ENCODE assay signal across 14 cellular contexts in genomic region chr16:15482748-15483118, GRCh38. TPM values are rescaled to one million over a fixed set of nuclear protein-coding genes. Genes with fewer than 3 reads are reported as not detected.
DNase-seq lines count a peak whose midpoint lies in the region; ATAC-seq, FAIRE-seq and TF ChIP-seq lines count a peak whose summit lies in the region.
"Had no signal": no experiment of that assay in that cellular context is flagged by ENCODE, and none has a peak within 500 bp of the region (broad histone marks: within the 10 kb centered on the region; RNA-seq: fewer than 3 reads in every experiment).

No MANE protein-coding gene starts in this region.

- no peaks in the 10 kb centered on the region for H3K27me3 ChIP-seq in HepG2 (ENCODE audit: control insufficient read depth in 1 of 2, insufficient read depth in 2 of 2, low read length in 2 of 2)

- no peak for TF ChIP-seq RAD21 in HepG2 (CRISPR knock-in tag; IDR thresholded peaks at IDR 0.05)

- POLR2A ChIA-PET in HepG2 (lab: Yijun Ruan, JAX) = interaction anchor here (1.0 kb wide), 2 partner anchors 9 to 160 kb away, joined by 3 to 4 read pairs; partner anchors contain the start of gene MARF1
- POLR2A ChIA-PET in naive thymus-derived CD8-positive, alpha-beta T cell (lab: Charles Lee) = no interaction called here

- WGBS in HepG2 (ENCODE audit: low lambda C conversion rate) = 93% methylated on average over 6 of the region's 6 CpGs

- CTCF ChIA-PET in HepG2 (lab: Yijun Ruan, JAX; ENCODE audit: low intra/inter-chr PET ratio, low total read pairs) = interaction anchor here (1.2 kb wide), 1 partner anchor 68 kb away, joined by 4 read pairs; no protein-coding TSS in a partner anchor

- peak overlapping the region; percentile 38 for H3K4me2 ChIP-seq in HepG2 (ENCODE audit: low read depth, low read length)
- H3K4me2 ChIP-seq: SK-N-SH had no signal

- peaks cover 58% of the 10 kb centered on the region for H3K4me1 Mint-ChIP-seq in stimulated activated naive CD8-positive, alpha-beta T cell treated with anti-CD3 and anti-CD28 coated beads, Interleukin-15, Interleukin-2, amounts not matched to agents 100 ng/mL and 50 ng/mL, for 24 hours (ENCODE audit: low read depth)
- peaks cover 22% of the 10 kb centered on the region for H3K4me1 Mint-ChIP-seq in stimulated activated naive CD8-positive, alpha-beta T cell treated with anti-CD3 and anti-CD28 coated beads, Interleukin-15, amount 100 ng/mL, for 72 hours
- peaks cover 50% of the 10 kb centered on the region for H3K4me1 Mint-ChIP-seq in activated naive CD8-positive, alpha-beta T cell treated with anti-CD3 and anti-CD28 coated beads, Interleukin-2, amount 50 U/mL, for 24 hours
- peaks cover 0 to 12% (median under 1%) of the 10 kb centered on the region in 4 donors for H3K4me1 Mint-ChIP-seq in naive thymus-derived CD8-positive, alpha-beta T cell

- no peak for ATAC-seq in stimulated activated naive CD8-positive, alpha-beta T cell treated with anti-CD3 and anti-CD28 coated beads, Interleukin-15, amount 100 ng/mL, for 72 hours
- no peak for ATAC-seq in activated naive CD8-positive, alpha-beta T cell treated with anti-CD3 and anti-CD28 coated beads, Interleukin-2, amount 50 U/mL, for 24 hours
- ATAC-seq in HepG2 = no peak
- no peak for ATAC-seq in naive thymus-derived CD8-positive, alpha-beta T cell

- H3K36me3 Mint-ChIP-seq in stimulated activated naive CD8-positive, alpha-beta T cell treated with anti-CD3 and anti-CD28 coated beads, Interleukin-15, Interleukin-2, amounts not matched to agents 100 ng/mL and 50 ng/mL, for 24 hours (ENCODE audit: low read depth) = peaks cover 39% of the 10 kb centered on the region
- peaks cover 38% of the 10 kb centered on the region for H3K36me3 Mint-ChIP-seq in activated naive CD8-positive, alpha-beta T cell treated with anti-CD3 and anti-CD28 coated beads, Interleukin-2, amount 50 U/mL, for 24 hours (ENCODE audit: low read depth)
- H3K36me3 Mint-ChIP-seq in naive thymus-derived CD8-positive, alpha-beta T cell = no peaks in the 10 kb centered on the region
- H3K36me3 Mint-ChIP-seq: CD14-positive monocyte had no signal

- BruUV-seq in HepG2 (replicated peaks; lab: Mats Ljungman, UMichigan) = no TSS peak

- H4K20me1 ChIP-seq in HepG2 (ENCODE audit: insufficient read depth, low read length) = no peaks in the 10 kb centered on the region

- no peak overlapping the region for H2AFZ ChIP-seq in HepG2 (ENCODE audit: low read length)

- in situ Hi-C loops in HepG2 (cut with HindIII; ENCODE audit: extremely low pct_ligation_motif_present, low pct_unique_long_range_greater_than_20kb) = no loop called here

- no peaks in the 10 kb centered on the region for H3K36me3 ChIP-seq in HepG2 (replicated peaks in 1 of 2; ENCODE audit: control insufficient read depth in 1 of 2, insufficient read depth in 2 of 2, low read length in 2 of 2)

- H3K27ac ChIP-seq in HepG2 (ENCODE audit: extremely low read length, insufficient read depth, low read length) = peak overlapping the region; percentile 26

- H3K27me3 Mint-ChIP-seq in stimulated activated naive CD8-positive, alpha-beta T cell treated with anti-CD3 and anti-CD28 coated beads, Interleukin-15, Interleukin-2, amounts not matched to agents 100 ng/mL and 50 ng/mL, for 24 hours = no peaks in the 10 kb centered on the region
- no peaks in the 10 kb centered on the region for H3K27me3 Mint-ChIP-seq in stimulated activated naive CD8-positive, alpha-beta T cell treated with anti-CD3 and anti-CD28 coated beads, Interleukin-15, amount 100 ng/mL, for 72 hours
- no peaks in the 10 kb centered on the region for H3K27me3 Mint-ChIP-seq in activated naive CD8-positive, alpha-beta T cell treated with anti-CD3 and anti-CD28 coated beads, Interleukin-2, amount 50 U/mL, for 24 hours
- H3K27me3 Mint-ChIP-seq in naive thymus-derived CD8-positive, alpha-beta T cell = no peaks in the 10 kb centered on the region

- no peak for DNase-seq in stimulated activated naive CD8-positive, alpha-beta T cell treated with anti-CD3 and anti-CD28 coated beads, Interleukin-15, amount 100 ng/mL, for 72 hours
- DNase-seq in activated naive CD8-positive, alpha-beta T cell treated with anti-CD3 and anti-CD28 coated beads, Interleukin-2, amount 50 U/mL, for 24 hours = no peak
- DNase-seq in HepG2 (ENCODE audit: low spot score) (no peak), NOMO-1 (lab: John Stamatoyannopoulos, UW; ENCODE audit: unreplicated experiment in 2 of 2) (no peak)
- no peak for DNase-seq in naive thymus-derived CD8-positive, alpha-beta T cell
- DNase-seq in activated CD4-positive, CD25-positive, alpha-beta regulatory T cell treated with anti-CD3 and anti-CD28 coated beads, Interleukin-2, amount 50 U/mL, for 72 hours = no peak
- DNase-seq in activated CD4-positive, CD25-positive, alpha-beta regulatory T cell (lab: John Stamatoyannopoulos, UW) = no peak
- DNase-seq: activated gamma-delta T cell treated with Interleukin-2 at 50 U/mL for 16 hours; cerebellar nuclear complex; effector CD4-positive, alpha-beta T cell; NCI-H1436 treated with DMSO at 0.1 percent for 48 hours had no signal

- H3K79me2 ChIP-seq in HepG2 (ENCODE audit: insufficient read depth, low read length) = no peaks in the 10 kb centered on the region

- H3K9me3 ChIP-seq in HepG2 (ENCODE audit: low read length) = no peaks in the 10 kb centered on the region
- H3K9me3 ChIP-seq: SK-N-SH had no signal

- H3K27ac Mint-ChIP-seq in stimulated activated naive CD8-positive, alpha-beta T cell treated with anti-CD3 and anti-CD28 coated beads, Interleukin-15, Interleukin-2, amounts not matched to agents 100 ng/mL and 50 ng/mL, for 24 hours = peak overlapping the region; percentile 76
- no peak overlapping the region for H3K27ac Mint-ChIP-seq in stimulated activated naive CD8-positive, alpha-beta T cell treated with anti-CD3 and anti-CD28 coated beads, Interleukin-15, amount 100 ng/mL, for 72 hours
- peak overlapping the region; percentile 77 for H3K27ac Mint-ChIP-seq in activated naive CD8-positive, alpha-beta T cell treated with anti-CD3 and anti-CD28 coated beads, Interleukin-2, amount 50 U/mL, for 24 hours
- H3K27ac Mint-ChIP-seq in naive thymus-derived CD8-positive, alpha-beta T cell = no peak overlapping the region

- no peak overlapping the region for H3K9ac ChIP-seq in HepG2 (ENCODE audit: insufficient read depth, low read depth, low read length)
- H3K9ac ChIP-seq: SK-N-SH had no signal

- H3K4me1 ChIP-seq in HepG2 (ENCODE audit: insufficient read depth, low read length) = peaks cover 33% of the 10 kb centered on the region

- TF ChIP-seq POLR2A in HepG2 (IDR thresholded peaks at IDR 0.05; ENCODE audit: insufficient read depth in 1 of 2, low read depth in 2 of 2, low read length in 2 of 2) = no peak

- no peak for TF ChIP-seq CTCF in HepG2 (CRISPR knock-in tag; IDR thresholded peaks at IDR 0.05)

- no peak overlapping the region; a peak in 1 of 6 replicates for H3K4me3 ChIP-seq in HepG2 (replicated peaks in 1 of 3; ENCODE audit: insufficient read depth in 1 of 3, low read depth in 2 of 3, low read length in 3 of 3)

- H3K9me3 Mint-ChIP-seq in stimulated activated naive CD8-positive, alpha-beta T cell treated with anti-CD3 and anti-CD28 coated beads, Interleukin-15, Interleukin-2, amounts not matched to agents 100 ng/mL and 50 ng/mL, for 24 hours = no peaks in the 10 kb centered on the region
- H3K9me3 Mint-ChIP-seq in stimulated activated naive CD8-positive, alpha-beta T cell treated with anti-CD3 and anti-CD28 coated beads, Interleukin-15, amount 100 ng/mL, for 72 hours = peaks cover 0 to under 1% of the 10 kb centered on the region in 2 donors
- peaks cover 5% of the 10 kb centered on the region for H3K9me3 Mint-ChIP-seq in activated naive CD8-positive, alpha-beta T cell treated with anti-CD3 and anti-CD28 coated beads, Interleukin-2, amount 50 U/mL, for 24 hours
- H3K9me3 Mint-ChIP-seq in naive thymus-derived CD8-positive, alpha-beta T cell = no peaks in the 10 kb centered on the region

- peak overlapping the region; percentile 36 for H3K4me3 Mint-ChIP-seq in stimulated activated naive CD8-positive, alpha-beta T cell treated with anti-CD3 and anti-CD28 coated beads, Interleukin-15, Interleukin-2, amounts not matched to agents 100 ng/mL and 50 ng/mL, for 24 hours
- peak overlapping the region in 1 of 2 donors; percentile 7 for H3K4me3 Mint-ChIP-seq in stimulated activated naive CD8-positive, alpha-beta T cell treated with anti-CD3 and anti-CD28 coated beads, Interleukin-15, amount 100 ng/mL, for 72 hours
- peak overlapping the region; percentile 3 for H3K4me3 Mint-ChIP-seq in activated naive CD8-positive, alpha-beta T cell treated with anti-CD3 and anti-CD28 coated beads, Interleukin-2, amount 50 U/mL, for 24 hours
- no peak overlapping the region for H3K4me3 Mint-ChIP-seq in naive thymus-derived CD8-positive, alpha-beta T cell
- H3K4me3 Mint-ChIP-seq: CD14-positive monocyte had no signal

- intact Hi-C loops in HepG2 (cut with micrococcal nuclease; ENCODE audit: unreplicated experiment) = no loop called here

- TF ChIP-seq EP300 in HepG2 (IDR thresholded peaks at IDR 0.05; ENCODE audit: low read depth in 2 of 2, low read length in 2 of 2) (no peak), HepG2 (CRISPR knock-in tag; IDR thresholded peaks at IDR 0.05; ENCODE audit: borderline replicate concordance) (no peak)

- no peak for FAIRE-seq in HepG2 (lab: Jason Lieb, UNC)

RNA-seq across cellular contexts. Expression of gene BMERB1, which starts 48.3 kb away (rescaled TPM):
- total RNA-seq in HepG2 (2016; rRNA removed; fragmentation: Illumina TruSeq; extraction: Trizol) = 1.2 and 1.4 TPM in 2 replicates
- total RNA-seq in HepG2 (2016; cell fraction: cytosol; rRNA removed; fragmentation: Illumina TruSeq; extraction: Trizol; ENCODE audit: low read depth) = 0.71 and 1.0 TPM in 2 replicates
- total RNA-seq in HepG2 (2016; cell fraction: insoluble cytoplasmic fraction; rRNA removed; fragmentation: Illumina TruSeq; extraction: Trizol) = 0.69 and 0.79 TPM in 2 replicates
- 1.2 and 1.5 TPM in 2 replicates for total RNA-seq in HepG2 (2016; cell fraction: membrane; rRNA removed; fragmentation: Illumina TruSeq; extraction: Trizol)
- 1.3 and 1.4 TPM in 2 replicates for total RNA-seq in HepG2 (2016; cell fraction: nucleus; rRNA removed; fragmentation: Illumina TruSeq; extraction: Trizol)
- polyA plus RNA-seq in HepG2 (2011; rRNA removed) = 1.4 and 2.5 TPM in 2 replicates
- 0.99 and 1.8 TPM in 2 replicates for polyA plus RNA-seq in HepG2 (2011; cell fraction: cytosol; rRNA removed)
- 0.90 and 1.3 TPM in 2 replicates for polyA plus RNA-seq in HepG2 (2011; cell fraction: nucleus; rRNA removed)
- polyA plus RNA-seq in HepG2 (2012) = 1.0 and 2.9 TPM in 2 replicates
- polyA plus RNA-seq in HepG2 (2016; cell fraction: cytosol; fragmentation: Illumina TruSeq; extraction: Trizol; ENCODE audit: low read depth) = 1.4 TPM in 2 replicates
- 1.7 and 2.5 TPM in 2 replicates for polyA plus RNA-seq in HepG2 (2016; cell fraction: insoluble cytoplasmic fraction; fragmentation: Illumina TruSeq; extraction: Trizol; ENCODE audit: low read depth)
- 0.86 and 2.2 TPM in 2 replicates for polyA plus RNA-seq in HepG2 (2016; cell fraction: membrane; fragmentation: Illumina TruSeq; extraction: Trizol; ENCODE audit: low read depth)
- 1.2 and 2.5 TPM in 2 replicates for polyA plus RNA-seq in HepG2 (2016; cell fraction: nucleus; fragmentation: Illumina TruSeq; extraction: Trizol; ENCODE audit: insufficient read depth, low read depth)
- polyA minus RNA-seq in HepG2 (2011; rRNA and poly(A)+ RNA removed; ENCODE audit: low replicate concordance) = 2.4 and 7.1 TPM in 2 replicates
- polyA minus RNA-seq in HepG2 (2011; cell fraction: cytosol; rRNA and poly(A)+ RNA removed) = 0.53 and 1.3 TPM in 2 replicates
- polyA minus RNA-seq in HepG2 (2011; cell fraction: nucleus; rRNA and poly(A)+ RNA removed) = 1.2 and 2.7 TPM in 2 replicates
- total RNA-seq in naive thymus-derived CD8-positive, alpha-beta T cell = 1 to 10 TPM; 3.5 to 4.6 TPM
- 1 to 10 TPM; 1.4 to 2.2 (median 2.1) TPM for polyA plus RNA-seq in naive thymus-derived CD8-positive, alpha-beta T cell

Comparison
In these comparisons a context has a peak if more than half of its experiments do, and no peak if none do; other contexts are left out.
1. H3K27ac Mint-ChIP-seq: peak in stimulated activated naive CD8-positive, alpha-beta T cell treated with anti-CD3 and anti-CD28 coated beads, Interleukin-15, Interleukin-2, amounts not matched to agents 100 ng/mL and 50 ng/mL, for 24 hours (single experiment) and activated naive CD8-positive, alpha-beta T cell treated with anti-CD3 and anti-CD28 coated beads, Interleukin-2, amount 50 U/mL, for 24 hours (single experiment); none in stimulated activated naive CD8-positive, alpha-beta T cell treated with anti-CD3 and anti-CD28 coated beads, Interleukin-15, amount 100 ng/mL, for 72 hours (0 of 2) and naive thymus-derived CD8-positive, alpha-beta T cell (0 of 10).
2. H3K4me3 Mint-ChIP-seq: peak in stimulated activated naive CD8-positive, alpha-beta T cell treated with anti-CD3 and anti-CD28 coated beads, Interleukin-15, Interleukin-2, amounts not matched to agents 100 ng/mL and 50 ng/mL, for 24 hours (single experiment) and activated naive CD8-positive, alpha-beta T cell treated with anti-CD3 and anti-CD28 coated beads, Interleukin-2, amount 50 U/mL, for 24 hours (single experiment); none in naive thymus-derived CD8-positive, alpha-beta T cell (0 of 10).